In the genomic region with DNA sequence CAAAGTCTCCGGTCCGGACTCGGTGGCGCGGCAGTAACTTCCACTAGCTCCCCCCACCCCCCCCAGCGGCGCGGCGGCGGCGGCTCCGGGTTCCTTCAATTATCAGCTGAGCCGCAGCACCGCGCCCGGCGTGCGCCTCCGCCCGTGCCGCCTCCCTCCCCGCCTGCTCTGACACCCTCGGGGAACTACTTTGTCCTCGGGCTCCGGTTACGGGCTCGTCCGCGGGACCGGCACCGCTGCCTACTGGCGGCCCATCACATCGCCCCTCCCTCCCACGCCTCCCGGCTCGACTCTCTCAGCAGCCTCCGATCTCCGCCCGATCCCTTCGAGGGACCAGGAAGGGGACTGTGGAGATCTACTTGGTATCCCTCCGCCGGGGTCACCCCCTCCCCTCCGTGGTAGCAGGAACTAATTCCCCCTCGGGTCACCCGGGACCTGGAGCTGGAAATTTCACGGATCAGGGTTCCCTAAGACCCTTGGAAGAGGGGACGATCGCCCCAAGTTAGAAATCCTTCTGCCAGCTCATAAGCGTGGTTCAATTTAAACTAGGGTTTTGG, we compare ENCODE assay signal across 8 cellular contexts. TPM values are rescaled to one million over a fixed set of nuclear protein-coding genes. Genes with fewer than 3 reads are reported as not detected.
DNase-seq lines count a peak whose midpoint lies in the region; ATAC-seq, FAIRE-seq and TF ChIP-seq lines count a peak whose summit lies in the region.

A gene (minus strand): TSS at position 118 of the 557 bp plus-strand sequence. CDS start 41,930 bp downstream, outside the sequence.

- intact Hi-C loops in left ventricle myocardium superior (cut with micrococcal nuclease): no loop called here
- intact Hi-C loops in psoas muscle (cut with DNase I): loop anchor here in 1 of 2 donors (5.0 kb wide), 1 partner anchor 120 kb away; no protein-coding TSS in a partner anchor

- H3K9me3 Mint-ChIP-seq in T-helper 1 cell treated with Interleukin-12 subunit alpha and Interleukin-12 subunit beta and Interleukin-4 antibody, amounts not matched to agents 30 μg/mL and 1 μg/mL, for 36 hours: no peaks in the 10 kb centered on the region

- DNase-seq in GM13976 (ENCODE audit: low spot score) (peak; percentile 92), NCI-H1694 (lab: John Stamatoyannopoulos, UW) (peak; percentile 90), amygdala (lab: John Stamatoyannopoulos, UW) (peak; percentile 58 to 99 (median 92)), left ventricle myocardium superior (peak; percentile 94), psoas muscle (peak; percentile 91 to 97), urothelium cell line (ENCODE audit: low spot score) (peak; percentile 91)

- TF ChIP-seq CTCF in GM13976 (IDR thresholded peaks at IDR 0.05; ENCODE audit: borderline replicate concordance, control extremely low read depth, extremely low read depth, insufficient read depth, missing control alignments) (no peak), psoas muscle (IDR thresholded peaks at IDR 0.05) (no peak)

- no peaks in the 10 kb centered on the region for H3K9me3 ChIP-seq in psoas muscle

- peak; percentile 65 for ATAC-seq in HG02852 (IDR thresholded peaks at IDR 0.05; ENCODE audit: unreplicated experiment)
- ATAC-seq in left ventricle myocardium superior: peak; percentile 92
- peak; percentile 89 to 92 (median 92) for ATAC-seq in psoas muscle

- WGBS in psoas muscle, 3 donors: 0 to 1% (median 0%) methylated on average over 36 to 49 of the region's 49 CpGs

- peaks cover 39% of the 10 kb centered on the region for H3K4me1 Mint-ChIP-seq in T-helper 1 cell treated with Interleukin-12 subunit alpha and Interleukin-12 subunit beta and Interleukin-4 antibody, amounts not matched to agents 30 μg/mL and 1 μg/mL, for 36 hours (ENCODE audit: low read depth)

- no peaks in the 10 kb centered on the region for H3K36me3 ChIP-seq in psoas muscle (ENCODE audit: insufficient read depth in 1 of 2, low read depth in 1 of 2)

- H3K4me1 ChIP-seq in psoas muscle: peaks cover 7% of the 10 kb centered on the region

- H3K27me3 ChIP-seq in psoas muscle (ENCODE audit: insufficient read depth in 3 of 3, low read length in 2 of 3): no peaks in the 10 kb centered on the region

- no peaks in the 10 kb centered on the region for H3K27me3 Mint-ChIP-seq in T-helper 1 cell treated with Interleukin-12 subunit alpha and Interleukin-12 subunit beta and Interleukin-4 antibody, amounts not matched to agents 30 μg/mL and 1 μg/mL, for 36 hours (ENCODE audit: low read depth)

- peak within 1 kb of the TSS; percentile 100 for H3K4me3 Mint-ChIP-seq in T-helper 1 cell treated with Interleukin-12 subunit alpha and Interleukin-12 subunit beta and Interleukin-4 antibody, amounts not matched to agents 30 μg/mL and 1 μg/mL, for 36 hours

- peak within 1 kb of the TSS; percentile 99 for H3K27ac Mint-ChIP-seq in T-helper 1 cell treated with Interleukin-12 subunit alpha and Interleukin-12 subunit beta and Interleukin-4 antibody, amounts not matched to agents 30 μg/mL and 1 μg/mL, for 36 hours

- FAIRE-seq in urothelium cell line (lab: Jason Lieb, UNC): no peak

- peak within 1 kb of the TSS; percentile 97 for H3K27ac ChIP-seq in psoas muscle

- H3K36me3 Mint-ChIP-seq in T-helper 1 cell treated with Interleukin-12 subunit alpha and Interleukin-12 subunit beta and Interleukin-4 antibody, amounts not matched to agents 30 μg/mL and 1 μg/mL, for 36 hours (ENCODE audit: low read depth): peaks cover 26% of the 10 kb centered on the region

- peak within 1 kb of the TSS; percentile 76 for H3K4me3 ChIP-seq in psoas muscle

- in situ Hi-C loops in GM13976 (cut with MboI; ENCODE audit: low sequenced_read_pairs, unreplicated experiment): no loop called here

RNA-seq across cellular contexts. Expression of the gene that starts here (rescaled TPM):
- total RNA-seq in left ventricle myocardium superior: 194 TPM
- 100 to 1,000 TPM; 224 to 297 (median 255) TPM for total RNA-seq in psoas muscle
- 100 to 1,000 TPM in 1 of 3 donors, 10 to 100 TPM in 2; 27.5 to 106 (median 51.8) TPM for polyA plus RNA-seq in psoas muscle

Comparison
In these comparisons a context has a peak if more than half of its experiments do, and no peak if none do; other contexts are left out.
1. Peak in every context shown above with its lines: DNase-seq, ATAC-seq, H3K4me3 ChIP-seq and H3K27ac ChIP-seq.